ENCODE assay signal across 26 cellular contexts in genomic region chr18:72986103-72986502, GRCh38.
DNase-seq lines count a peak whose midpoint lies in the region; ATAC-seq, FAIRE-seq and TF ChIP-seq lines count a peak whose summit lies in the region.
"Had no signal": no experiment of that assay in that cellular context is flagged by ENCODE, and none has a peak within 500 bp of the region (broad histone marks: within the 10 kb centered on the region; RNA-seq: fewer than 3 reads in every experiment).

No MANE protein-coding gene starts in this region.

- H3K27ac Mint-ChIP-seq in T-helper 17 cell: no peak overlapping the region
- H3K27ac Mint-ChIP-seq: activated CD8-positive, alpha-beta T cell treated with anti-CD3 and anti-CD28 coated beads for 36 hours; activated naive CD4-positive, alpha-beta T cell treated with anti-CD3 and anti-CD28 coated beads for 36 hours; activated T-cell treated with anti-CD3 and anti-CD28 coated beads, Interleukin-2, amount 50 U/mL, for 24 hours; effector memory CD8-positive, alpha-beta T cell; immature natural killer cell had no signal

- H3K4me1 Mint-ChIP-seq in T-helper 17 cell: no peaks in the 10 kb centered on the region
- H3K4me1 Mint-ChIP-seq: immature natural killer cell had no signal

- H3K9ac ChIP-seq in mesendoderm (ENCODE audit: low read length): no peak overlapping the region

- ATAC-seq in GM18511 (IDR thresholded peaks at IDR 0.05; ENCODE audit: unreplicated experiment) (peak; percentile 48), GM19467 (IDR thresholded peaks at IDR 0.05; ENCODE audit: unreplicated experiment) (peak; percentile 46), HG03565 (IDR thresholded peaks at IDR 0.05; ENCODE audit: unreplicated experiment) (peak; percentile 57), T-helper 17 cell (no peak), GM21526 (IDR thresholded peaks at IDR 0.05; ENCODE audit: low FRiP score, unreplicated experiment) (no peak)
- ATAC-seq: effector memory CD8-positive, alpha-beta T cell; right lobe of liver had no signal

- no peaks in the 10 kb centered on the region for H3K36me3 ChIP-seq in bronchial epithelial cell (ENCODE audit: control insufficient read depth, insufficient read depth, low read length)
- no peaks in the 10 kb centered on the region for H3K36me3 ChIP-seq in Peyer's patch
- H3K36me3 ChIP-seq in mesendoderm (ENCODE audit: control insufficient read depth, insufficient read depth, low read length): no peaks in the 10 kb centered on the region
- H3K36me3 ChIP-seq: right lobe of liver, thoracic aorta had no signal

- no peaks in the 10 kb centered on the region for H3K27me3 Mint-ChIP-seq in T-helper 17 cell
- H3K27me3 Mint-ChIP-seq: activated CD8-positive, alpha-beta T cell treated with anti-CD3 and anti-CD28 coated beads for 36 hours; activated T-cell treated with anti-CD3 and anti-CD28 coated beads, Interleukin-2, amount 50 U/mL, for 24 hours; effector memory CD8-positive, alpha-beta T cell had no signal

- no peaks in the 10 kb centered on the region for H3K4me1 ChIP-seq in Peyer's patch
- H3K4me1 ChIP-seq in mesendoderm (ENCODE audit: control insufficient read depth, low read depth, low read length): no peaks in the 10 kb centered on the region
- H3K4me1 ChIP-seq: right lobe of liver had no signal

- no peak overlapping the region for H3K4me3 Mint-ChIP-seq in T-helper 17 cell
- H3K4me3 Mint-ChIP-seq: activated CD8-positive, alpha-beta T cell treated with anti-CD3 and anti-CD28 coated beads for 36 hours; activated naive CD4-positive, alpha-beta T cell treated with anti-CD3 and anti-CD28 coated beads for 36 hours; activated T-cell treated with anti-CD3 and anti-CD28 coated beads, Interleukin-2, amount 50 U/mL, for 24 hours; effector memory CD8-positive, alpha-beta T cell; immature natural killer cell had no signal

- TF ChIP-seq CTCF in bronchial epithelial cell (IDR thresholded peaks at IDR 0.05; ENCODE audit: insufficient read depth, low read length, severe bottlenecking) (no peak), Peyer's patch (IDR thresholded peaks at IDR 0.05) (no peak)

- H3K9me3 ChIP-seq in T-helper 17 cell (ENCODE audit: control insufficient read depth, low read length, poor library complexity, severe bottlenecking) (no peaks in the 10 kb centered on the region), Peyer's patch (peaks cover 0 to 4% (median 0%) of the 10 kb centered on the region in 4 donors)
- H3K9me3 ChIP-seq: right lobe of liver had no signal

- H3K56ac ChIP-seq in mesendoderm (ENCODE audit: low read length): no peak overlapping the region

- H3K18ac ChIP-seq in mesendoderm (ENCODE audit: low read length): no peak overlapping the region

- WGBS in mesendoderm (ENCODE audit: extremely low coverage, insufficient coverage, low lambda C conversion rate): no CpG with 5 or more reads among the region's 1 CpG

- H3K23ac ChIP-seq in mesendoderm (ENCODE audit: low read length): no peak overlapping the region

- H3K27ac ChIP-seq in Peyer's patch (no peak overlapping the region), mesendoderm (ENCODE audit: low read depth, low read length) (no peak overlapping the region)
- H3K27ac ChIP-seq: right lobe of liver, thoracic aorta had no signal

- H2BK120ac ChIP-seq in mesendoderm (ENCODE audit: low read depth, low read length): no peak overlapping the region

- H3K27me3 ChIP-seq in bronchial epithelial cell (ENCODE audit: control insufficient read depth, insufficient read depth, low read length) (no peaks in the 10 kb centered on the region), Peyer's patch (no peaks in the 10 kb centered on the region), mesendoderm (ENCODE audit: insufficient read depth, low read length, poor library complexity) (no peaks in the 10 kb centered on the region)
- H3K27me3 ChIP-seq: right lobe of liver had no signal

- H4K8ac ChIP-seq in mesendoderm (ENCODE audit: low read depth, low read length): no peak overlapping the region

- H2BK15ac ChIP-seq in mesendoderm (replicated peaks; ENCODE audit: low read depth): no peak overlapping the region

- H3K4me2 ChIP-seq in mesendoderm (ENCODE audit: low read length): no peak overlapping the region

- H2AK5ac ChIP-seq in mesendoderm (ENCODE audit: low read length): no peak overlapping the region

- peak; percentile 86 for DNase-seq in bronchial epithelial cell (ENCODE audit: low read depth)
- no peak for DNase-seq in T-helper 17 cell
- no peak for DNase-seq in Peyer's patch
- no peak for DNase-seq in mesendoderm
- DNase-seq: activated naive CD4-positive, alpha-beta T cell treated with anti-CD3 and anti-CD28 coated beads for 36 hours; activated T-cell treated with anti-CD3 and anti-CD28 coated beads, Interleukin-2, amount 50 U/mL, for 24 hours; aorta; DMS 273 treated with DMSO at 0.1 percent for 48 hours; effector memory CD8-positive, alpha-beta T cell; H7; head of caudate nucleus; immature natural killer cell; KBM-7; NCI-H1092 treated with DMSO at 0.1 percent for 48 hours; NCI-H2081 treated with DMSO at 0.1 percent for 48 hours; NCI-H510A treated with DMSO at 0.1 percent for 48 hours; occipital lobe; right lobe of liver had no signal

- no peak for FAIRE-seq in bronchial epithelial cell (lab: Jason Lieb, UNC)
- FAIRE-seq: GM12892 had no signal

- H4K5ac ChIP-seq in mesendoderm (ENCODE audit: low read length): no peak overlapping the region

- H3K79me1 ChIP-seq in mesendoderm (ENCODE audit: low read length): no peaks in the 10 kb centered on the region

- H3K4ac ChIP-seq in mesendoderm (ENCODE audit: low read depth, low read length): no peak overlapping the region

- H2BK5ac ChIP-seq in mesendoderm (ENCODE audit: low read length): no peak overlapping the region

- H3K79me2 ChIP-seq in mesendoderm (ENCODE audit: control insufficient read depth, insufficient read depth, low read length): no peaks in the 10 kb centered on the region

- no peaks in the 10 kb centered on the region for H3K36me3 Mint-ChIP-seq in T-helper 17 cell (ENCODE audit: low read depth)
- H3K36me3 Mint-ChIP-seq: immature natural killer cell had no signal

- H3K4me3 ChIP-seq in bronchial epithelial cell (ENCODE audit: low read depth, low read length): no peak overlapping the region
- no peak overlapping the region for H3K4me3 ChIP-seq in Peyer's patch
- H3K4me3 ChIP-seq in mesendoderm (ENCODE audit: low read length): no peak overlapping the region
- H3K4me3 ChIP-seq: lung, right lobe of liver, thoracic aorta had no signal

- TF ChIP-seq POLR2A in Peyer's patch (IDR thresholded peaks at IDR 0.05): no peak

Comparison
In these comparisons a context has a peak if more than half of its experiments do, and no peak if none do; other contexts are left out.
1. ATAC-seq: peak in GM18511 (single experiment), GM19467 (single experiment) and HG03565 (single experiment); none in T-helper 17 cell (single experiment) and GM21526 (single experiment).